Comparison of ENCODE assay signal across 17 cellular contexts in the genomic region with DNA sequence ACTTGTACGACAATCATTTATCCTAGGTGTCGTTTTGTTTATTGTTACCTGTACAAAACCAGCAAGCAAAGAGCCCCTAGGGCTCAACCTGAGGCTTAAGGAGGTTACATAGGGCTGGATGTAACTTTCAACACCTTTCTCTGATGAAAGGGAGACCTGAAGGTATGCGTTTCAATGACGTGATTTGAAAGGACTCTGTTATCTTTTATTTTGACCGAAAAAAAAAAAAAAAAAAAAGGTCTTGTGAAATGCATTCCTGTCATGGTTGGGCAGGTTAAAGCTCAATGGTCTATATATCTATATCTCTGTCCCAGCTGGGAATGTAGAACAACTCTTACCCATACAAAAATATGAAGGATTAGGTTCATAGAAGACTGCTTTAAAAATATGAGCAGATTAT.
DNase-seq lines count a peak whose midpoint lies in the region; ATAC-seq and TF ChIP-seq lines count a peak whose summit lies in the region.
"Had no signal": no experiment of that assay in that cellular context is flagged by ENCODE, and none has a peak within 500 bp of the region (broad histone marks: within the 10 kb centered on the region; RNA-seq: fewer than 3 reads in every experiment).

No MANE protein-coding gene starts in this region.

- CTCF ChIA-PET in naive thymus-derived CD4-positive, alpha-beta T cell (lab: Charles Lee), result no interaction called here

- H3K27ac ChIP-seq in RWPE2 (ENCODE audit: poor library complexity, severe bottlenecking), result peak overlapping the region; percentile 41
- H3K27ac ChIP-seq in esophagus (ENCODE audit: low read depth in 2 of 2, low read length in 1 of 2), result peak overlapping the region; percentile 87 to 89
- peak overlapping the region; percentile 38 to 76 (median 61) for H3K27ac ChIP-seq in thyroid gland
- H3K27ac ChIP-seq in naive thymus-derived CD4-positive, alpha-beta T cell (ENCODE audit: low read depth, low read length), result no peak overlapping the region
- H3K27ac ChIP-seq: Peyer's patch, SJSA1 had no signal

- no peak overlapping the region for H3K27ac Mint-ChIP-seq in naive thymus-derived CD4-positive, alpha-beta T cell

- no peak overlapping the region for H3K4me3 Mint-ChIP-seq in naive thymus-derived CD4-positive, alpha-beta T cell

- intact Hi-C loops in thyroid gland (cut with DNase I) (no loop called here), cardiac septum (cut with DNase I) (no loop called here)
- intact Hi-C loops in naive thymus-derived CD4-positive, alpha-beta T cell (cut with micrococcal nuclease), result no loop called here

- POLR2A ChIA-PET in naive thymus-derived CD4-positive, alpha-beta T cell (lab: Charles Lee), result no interaction called here

- no peaks in the 10 kb centered on the region for H3K4me1 Mint-ChIP-seq in naive thymus-derived CD4-positive, alpha-beta T cell

- TF ChIP-seq EP300 in Ishikawa (IDR thresholded peaks at IDR 0.05; ENCODE audit: borderline replicate concordance), result no peak

- no peak for TF ChIP-seq CTCF in RWPE2 (IDR thresholded peaks at IDR 0.05; ENCODE audit: poor library complexity, severe bottlenecking)
- no peak for TF ChIP-seq CTCF in thyroid gland (IDR thresholded peaks at IDR 0.05)

- DNase-seq in RWPE2 (ENCODE audit: low spot score) (no peak), thyroid gland (no peak), islet precursor cell (no peak), cardiac septum (ENCODE audit: low spot score) (no peak)
- DNase-seq in naive thymus-derived CD4-positive, alpha-beta T cell, result no peak
- DNase-seq: BE2C, DMS79, NCI-H1092 treated with DMSO at 0.1 percent for 48 hours, NCI-H1436 treated with DMSO at 0.1 percent for 48 hours, NCI-H1930, NCI-H2227 treated with DMSO at 0.1 percent for 48 hours, NCI-H82, Peyer's patch had no signal

- H3K27me3 ChIP-seq in RWPE2 (ENCODE audit: insufficient read depth, poor library complexity, severe bottlenecking) (no peaks in the 10 kb centered on the region), esophagus (ENCODE audit: control insufficient read depth in 1 of 2, insufficient read depth in 2 of 2, low read length in 2 of 2) (no peaks in the 10 kb centered on the region), thyroid gland (no peaks in the 10 kb centered on the region)
- no peaks in the 10 kb centered on the region for H3K27me3 ChIP-seq in naive thymus-derived CD4-positive, alpha-beta T cell (ENCODE audit: control insufficient read depth in 2 of 2, insufficient read depth in 2 of 2, low read length in 2 of 2)
- H3K27me3 ChIP-seq: BE2C, Peyer's patch, SJSA1 had no signal

- 48% methylated on average over 5 of the region's 5 CpGs for WGBS in esophagus, 2 donors
- WGBS in thyroid gland, 2 donors, result 56% methylated on average over 5 of the region's 5 CpGs

- peaks cover 7 to 22% (median 13%) of the 10 kb centered on the region in 5 donors for H3K27me3 Mint-ChIP-seq in naive thymus-derived CD4-positive, alpha-beta T cell

- H3K4me3 ChIP-seq in RWPE2 (ENCODE audit: severe bottlenecking), result no peak overlapping the region
- no peak overlapping the region for H3K4me3 ChIP-seq in esophagus (ENCODE audit: low read depth in 1 of 2, low read length in 2 of 2)
- H3K4me3 ChIP-seq in thyroid gland (replicated peaks in 1 of 3), result no peak overlapping the region
- no peak overlapping the region for H3K4me3 ChIP-seq in naive thymus-derived CD4-positive, alpha-beta T cell (ENCODE audit: low read length)
- H3K4me3 ChIP-seq: K562, Peyer's patch, SJSA1 had no signal

- no peak for TF ChIP-seq RAD21 in Ishikawa (IDR thresholded peaks at IDR 0.05; ENCODE audit: low read depth)

- H3K36me3 Mint-ChIP-seq in naive thymus-derived CD4-positive, alpha-beta T cell, result no peaks in the 10 kb centered on the region

- ATAC-seq in RWPE2 (ENCODE audit: low read depth), result no peak
- no peak for ATAC-seq in naive thymus-derived CD4-positive, alpha-beta T cell
- ATAC-seq: K562 had no signal

- H3K9me3 Mint-ChIP-seq in naive thymus-derived CD4-positive, alpha-beta T cell, result peaks cover 0 to 5% (median 0%) of the 10 kb centered on the region in 11 donors

- H3K9me3 ChIP-seq in RWPE2 (ENCODE audit: severe bottlenecking) (no peaks in the 10 kb centered on the region), esophagus (ENCODE audit: control insufficient read depth in 2 of 2, insufficient read depth in 1 of 2, low read depth in 1 of 2, low read length in 1 of 2) (no peaks in the 10 kb centered on the region), thyroid gland (no peaks in the 10 kb centered on the region)
- H3K9me3 ChIP-seq in naive thymus-derived CD4-positive, alpha-beta T cell (ENCODE audit: control insufficient read depth in 2 of 3, low read length in 3 of 3), result no peaks in the 10 kb centered on the region
- H3K9me3 ChIP-seq: BE2C, Peyer's patch, SJSA1 had no signal

- no peaks in the 10 kb centered on the region for H3K36me3 ChIP-seq in RWPE2 (ENCODE audit: low read depth)
- no peaks in the 10 kb centered on the region for H3K36me3 ChIP-seq in esophagus (ENCODE audit: control insufficient read depth in 2 of 2, insufficient read depth in 2 of 2, low read length in 1 of 2)
- no peaks in the 10 kb centered on the region for H3K36me3 ChIP-seq in thyroid gland
- no peaks in the 10 kb centered on the region for H3K36me3 ChIP-seq in naive thymus-derived CD4-positive, alpha-beta T cell (ENCODE audit: control insufficient read depth in 2 of 3, insufficient read depth in 3 of 3, low read length in 3 of 3)
- H3K36me3 ChIP-seq: BE2C, Peyer's patch, SJSA1 had no signal

- TF ChIP-seq POLR2A in thyroid gland (IDR thresholded peaks at IDR 0.05), result no peak

- H3K4me1 ChIP-seq in RWPE2 (ENCODE audit: insufficient read depth, poor library complexity, severe bottlenecking) (peaks cover 29% of the 10 kb centered on the region), esophagus (ENCODE audit: control insufficient read depth in 2 of 2, insufficient read depth in 2 of 2, low read length in 1 of 2) (peaks cover 2 to 5% of the 10 kb centered on the region in 2 donors), thyroid gland (peaks cover 31 to 32% of the 10 kb centered on the region in 2 donors)
- H3K4me1 ChIP-seq in naive thymus-derived CD4-positive, alpha-beta T cell (ENCODE audit: control insufficient read depth in 2 of 2, insufficient read depth in 2 of 2, low read length in 2 of 2), result no peaks in the 10 kb centered on the region
- H3K4me1 ChIP-seq: BE2C, Peyer's patch had no signal

TF ChIP-seq in Ishikawa, 13 proteins besides CTCF, POLR2A, EP300 and RAD21:
- peak; percentile 62 for TF ChIP-seq TEAD4 (IDR thresholded peaks at IDR 0.05)
- TF ChIP-seq CREB1 (IDR thresholded peaks at IDR 0.05; ENCODE audit: low read depth), result no peak
- TF ChIP-seq, protein P1, sequence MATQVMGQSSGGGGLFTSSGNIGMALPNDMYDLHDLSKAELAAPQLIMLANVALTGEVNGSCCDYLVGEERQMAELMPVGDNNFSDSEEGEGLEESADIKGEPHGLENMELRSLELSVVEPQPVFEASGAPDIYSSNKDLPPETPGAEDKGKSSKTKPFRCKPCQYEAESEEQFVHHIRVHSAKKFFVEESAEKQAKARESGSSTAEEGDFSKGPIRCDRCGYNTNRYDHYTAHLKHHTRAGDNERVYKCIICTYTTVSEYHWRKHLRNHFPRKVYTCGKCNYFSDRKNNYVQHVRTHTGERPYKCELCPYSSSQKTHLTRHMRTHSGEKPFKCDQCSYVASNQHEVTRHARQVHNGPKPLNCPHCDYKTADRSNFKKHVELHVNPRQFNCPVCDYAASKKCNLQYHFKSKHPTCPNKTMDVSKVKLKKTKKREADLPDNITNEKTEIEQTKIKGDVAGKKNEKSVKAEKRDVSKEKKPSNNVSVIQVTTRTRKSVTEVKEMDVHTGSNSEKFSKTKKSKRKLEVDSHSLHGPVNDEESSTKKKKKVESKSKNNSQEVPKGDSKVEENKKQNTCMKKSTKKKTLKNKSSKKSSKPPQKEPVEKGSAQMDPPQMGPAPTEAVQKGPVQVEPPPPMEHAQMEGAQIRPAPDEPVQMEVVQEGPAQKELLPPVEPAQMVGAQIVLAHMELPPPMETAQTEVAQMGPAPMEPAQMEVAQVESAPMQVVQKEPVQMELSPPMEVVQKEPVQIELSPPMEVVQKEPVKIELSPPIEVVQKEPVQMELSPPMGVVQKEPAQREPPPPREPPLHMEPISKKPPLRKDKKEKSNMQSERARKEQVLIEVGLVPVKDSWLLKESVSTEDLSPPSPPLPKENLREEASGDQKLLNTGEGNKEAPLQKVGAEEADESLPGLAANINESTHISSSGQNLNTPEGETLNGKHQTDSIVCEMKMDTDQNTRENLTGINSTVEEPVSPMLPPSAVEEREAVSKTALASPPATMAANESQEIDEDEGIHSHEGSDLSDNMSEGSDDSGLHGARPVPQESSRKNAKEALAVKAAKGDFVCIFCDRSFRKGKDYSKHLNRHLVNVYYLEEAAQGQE (IDR thresholded peaks at IDR 0.05; ENCODE audit: low read depth), result no peak
- TF ChIP-seq CEBPB (IDR thresholded peaks at IDR 0.05), result peak; percentile 39; the same call in 1 of the 2 replicates
- no peak for TF ChIP-seq FOXM1 (IDR thresholded peaks at IDR 0.05; ENCODE audit: borderline replicate concordance, low read depth)
- no peak for TF ChIP-seq TAF1 (IDR thresholded peaks at IDR 0.05; ENCODE audit: low read depth)
- no peak for TF ChIP-seq EGR1 (IDR thresholded peaks at IDR 0.05)
- TF ChIP-seq ZBTB7A (IDR thresholded peaks at IDR 0.05; ENCODE audit: low read depth), result no peak
- no peak for TF ChIP-seq TCF12 (IDR thresholded peaks at IDR 0.05; ENCODE audit: low read depth)
- TF ChIP-seq NFIC (IDR thresholded peaks at IDR 0.05), result peak; percentile 11; the same call in 1 of the 2 replicates
- no peak for TF ChIP-seq MAX (IDR thresholded peaks at IDR 0.05)
- TF ChIP-seq, protein P2, sequence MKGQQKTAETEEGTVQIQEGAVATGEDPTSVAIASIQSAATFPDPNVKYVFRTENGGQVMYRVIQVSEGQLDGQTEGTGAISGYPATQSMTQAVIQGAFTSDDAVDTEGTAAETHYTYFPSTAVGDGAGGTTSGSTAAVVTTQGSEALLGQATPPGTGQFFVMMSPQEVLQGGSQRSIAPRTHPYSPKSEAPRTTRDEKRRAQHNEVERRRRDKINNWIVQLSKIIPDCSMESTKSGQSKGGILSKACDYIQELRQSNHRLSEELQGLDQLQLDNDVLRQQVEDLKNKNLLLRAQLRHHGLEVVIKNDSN (IDR thresholded peaks at IDR 0.05), result no peak
- TF ChIP-seq YY1 (IDR thresholded peaks at IDR 0.05; ENCODE audit: low read depth), result no peak
TF ChIP-seq in Ishikawa: peak in this region for 3.
